ENCODE assay signal across 2 cellular contexts in the genomic region with DNA sequence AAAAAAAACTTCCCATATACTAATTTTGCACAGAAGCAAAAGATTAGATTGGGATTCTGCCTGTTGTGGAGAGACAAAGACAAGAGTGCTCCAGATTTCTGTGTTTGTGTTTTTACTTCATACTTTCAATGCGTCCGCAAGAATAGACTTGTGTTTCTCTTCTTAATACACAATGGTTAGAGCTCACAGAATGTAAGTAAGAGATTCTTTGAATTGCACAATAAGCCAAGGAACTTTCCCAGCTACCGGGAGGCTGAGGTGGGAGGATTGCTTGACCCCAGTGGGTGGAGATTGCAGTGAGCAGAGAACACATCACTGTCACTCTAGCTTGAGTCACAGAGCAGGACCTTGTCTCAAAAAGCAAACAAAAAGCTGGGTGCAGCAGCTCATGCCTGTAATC.
TF ChIP-seq lines count a peak whose summit lies in the region.

No MANE protein-coding gene starts in this region.

TF ChIP-seq in HEK293, 187 proteins besides CTCF, POLR2A, EP300 and RAD21 (continued from another document):
- TF ChIP-seq ZFHX2 (tag by site-specific recombination; conservative IDR thresholded peaks at IDR 0.05) (peak; percentile 19; the same call in 1 of the 2 replicates), EGR2 (tag by site-specific recombination; IDR thresholded peaks at IDR 0.05; ENCODE audit: low read depth) (peak; percentile 45; the same call in 1 of the 2 replicates)

TF ChIP-seq in IMR-90, 13 proteins besides CTCF, POLR2A, EP300 and RAD21:
- no peak for TF ChIP-seq ELK1 (IDR thresholded peaks at IDR 0.05; ENCODE audit: borderline replicate concordance, low read depth, low read length)
- TF ChIP-seq MAFK (IDR thresholded peaks at IDR 0.05; ENCODE audit: low read depth, low read length), result no peak
- TF ChIP-seq RCOR1 (IDR thresholded peaks at IDR 0.05; ENCODE audit: insufficient replicate concordance, low read length), result no peak
- 0 out of 2 replicates have a peak, but pooled peaks have one; percentile 3 for TF ChIP-seq CEBPB (IDR thresholded peaks at IDR 0.05; ENCODE audit: low read depth, low read length)
- TF ChIP-seq BHLHE40 (IDR thresholded peaks at IDR 0.05; ENCODE audit: low read depth, low read length), result no peak
- TF ChIP-seq CHD1 (IDR thresholded peaks at IDR 0.05; ENCODE audit: low read depth, low read length), result no peak
- no peak for TF ChIP-seq RFX5 (IDR thresholded peaks at IDR 0.05; ENCODE audit: low read depth, low read length)
